ENCODE assay signal across 30 cellular contexts in the genomic region with DNA sequence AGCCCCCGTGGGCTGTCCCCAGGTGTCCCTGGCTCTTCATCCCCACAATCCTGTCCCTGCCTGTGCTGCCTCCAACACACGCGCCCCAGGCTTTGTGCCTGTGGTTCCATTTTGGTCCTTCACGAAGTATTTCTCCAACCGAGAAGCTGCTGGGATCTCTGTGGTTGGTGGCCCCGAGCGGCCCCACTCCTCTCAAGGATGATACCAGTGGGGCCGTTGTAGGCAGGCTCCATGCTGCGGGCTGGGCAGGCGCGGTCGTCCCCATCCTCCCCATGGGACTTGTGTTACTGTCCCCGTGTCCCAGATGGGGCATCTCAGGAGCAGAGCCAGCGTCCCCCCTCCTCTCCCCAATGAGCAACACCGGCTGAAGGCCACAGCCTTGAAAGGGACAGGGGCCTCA. TPM values are rescaled to one million over a fixed set of nuclear protein-coding genes. Genes with fewer than 3 reads are reported as not detected.
"Had no signal": no experiment of that assay in that cellular context is flagged by ENCODE, and none has a peak within 500 bp of the region (broad histone marks: within the 10 kb centered on the region; RNA-seq: fewer than 3 reads in every experiment).

No MANE protein-coding gene starts in this region.

- H3K27me3 ChIP-seq: ascending aorta, cardiac muscle cell, colonic mucosa, esophagus squamous epithelium, heart right ventricle, ovary, sigmoid colon, tibial nerve had no signal

- H3K27ac ChIP-seq: ascending aorta, cardiac muscle cell, colonic mucosa, epithelial cell of prostate, esophagus squamous epithelium, heart right ventricle, ovary, prostate gland, sigmoid colon, tibial nerve had no signal

- H3K4me3 ChIP-seq: ascending aorta, cardiac muscle cell, colonic mucosa, esophagus squamous epithelium, heart right ventricle, ovary, prostate gland, sigmoid colon, tibial nerve had no signal

- H3K36me3 ChIP-seq: ovary had no signal

- ATAC-seq: heart right ventricle, left cardiac atrium had no signal

- DNase-seq: activated CD4-positive, alpha-beta memory T cell treated with anti-CD3 and anti-CD28 coated beads for 36 hours; activated CD4-positive, alpha-beta T cell treated with anti-CD3 and anti-CD28 coated beads, Interleukin-2, amount 10 ng/mL, durations not matched to agents 24 days and 14 days; activated CD4-positive, CD25-positive, alpha-beta regulatory T cell treated with anti-CD3 and anti-CD28 coated beads, Interleukin-2, amount 50 U/mL, for 72 hours; activated CD8-positive, alpha-beta memory T cell treated with anti-CD3 and anti-CD28 coated beads, Interleukin-2, amount 50 U/mL, for 4 hours; activated effector memory CD4-positive, alpha-beta T cell treated with anti-CD3 and anti-CD28 coated beads, Interleukin-2, amount 50 U/mL, for 16 hours; activated naive CD4-positive, alpha-beta T cell treated with anti-CD3 and anti-CD28 coated beads for 36 hours; activated naive CD8-positive, alpha-beta T cell treated with anti-CD3 and anti-CD28 coated beads for 36 hours; activated T-cell treated with anti-CD3 and anti-CD28 coated beads, Interleukin-2, amount 50 U/mL, for 1 hour; cerebellar nuclear complex; colonic mucosa; effector CD8-positive, alpha-beta T cell; esophagus squamous epithelium; foreskin melanocyte; heart right ventricle; left cardiac atrium; naive B cell; ovary; sigmoid colon; small intestine; stimulated activated CD4-positive, alpha-beta T cell treated with anti-CD3 and anti-CD28 coated beads, Interleukin-2, amount 100 ng/mL, for 24 hours; stimulated activated naive CD4-positive, alpha-beta T cell had no signal

RNA-seq across cellular contexts. Expression of a gene that starts 51.2 kb away (rescaled TPM):
- total RNA-seq: activated CD4-positive, alpha-beta memory T cell treated with anti-CD3 and anti-CD28 coated beads for 36 hours; activated CD4-positive, alpha-beta T cell treated with anti-CD3 and anti-CD28 coated beads, Interleukin-2, amount 10 ng/mL, durations not matched to agents 24 days and 14 days; activated CD8-positive, alpha-beta memory T cell treated with anti-CD3 and anti-CD28 coated beads for 36 hours; activated naive CD4-positive, alpha-beta T cell treated with anti-CD3 and anti-CD28 coated beads for 36 hours; activated naive CD8-positive, alpha-beta T cell treated with anti-CD3 and anti-CD28 coated beads for 36 hours; activated T-helper 1 cell treated with anti-CD3 and anti-CD28 coated beads, Interleukin-12 subunit alpha, Interleukin-12 subunit beta, Interleukin-2, Interleukin-4 antibody, amounts not matched to agents 30 ng/mL and 10 ng/mL and 1 ng/mL, durations not matched to agents 14 hours and 24 hours and 36 hours; ascending aorta; dermis microvascular lymphatic vessel endothelial cell; glomerular endothelial cell; left cardiac atrium; sigmoid colon had no signal
